ENCODE assay signal across 1 cellular context in the genomic region with DNA sequence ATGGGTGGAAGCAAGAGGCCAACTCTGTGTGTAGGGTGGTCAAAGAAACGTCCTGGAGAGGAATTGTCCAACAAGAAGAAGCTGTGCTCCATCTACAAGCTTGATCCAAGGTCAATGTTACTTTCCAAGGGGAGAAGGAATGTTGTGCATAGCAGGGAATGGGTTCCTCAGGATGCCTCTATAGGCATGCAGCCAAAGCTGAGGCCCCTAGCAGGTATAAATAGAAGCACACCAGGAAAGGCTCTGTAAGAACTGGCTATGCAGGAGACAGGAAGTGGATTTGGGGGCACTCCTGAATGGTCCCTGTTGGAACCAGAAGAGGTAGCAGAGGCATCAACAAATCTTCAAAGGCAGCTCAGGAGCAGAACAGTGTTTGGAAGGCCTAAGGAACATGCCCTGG.
TF ChIP-seq lines count a peak whose summit lies in the region.

No MANE protein-coding gene starts in this region.

TF ChIP-seq in H1, 55 proteins besides CTCF, POLR2A, EP300 and RAD21 (continued from another document):
- TF ChIP-seq E2F6 (IDR thresholded peaks at IDR 0.05) = no peak
